8 cellular contexts compared by ENCODE assay signal in genomic region chr1:60970081-60970509, GRCh38.
DNase-seq lines count a peak whose midpoint lies in the region; ATAC-seq and TF ChIP-seq lines count a peak whose summit lies in the region.

No MANE protein-coding gene starts in this region.

- no peak overlapping the region for H3K4me3 Mint-ChIP-seq in activated CD8-positive, alpha-beta memory T cell treated with anti-CD3 and anti-CD28 coated beads, Interleukin-2, amount 10 ng/mL, durations not matched to agents 7 days and 5 days

- peak; percentile 43 for TF ChIP-seq CTCF in brain microvascular endothelial cell (IDR thresholded peaks at IDR 0.05; ENCODE audit: low read depth, low read length, missing control alignments)

- intact Hi-C loops in left colon (cut with DNase I, micrococcal nuclease) = loop anchor here in 1 of 2 donors (5.0 to 10.0 kb wide), 3 partner anchors 72 to 882 kb away; no protein-coding TSS in a partner anchor

- H3K36me3 Mint-ChIP-seq in activated CD8-positive, alpha-beta memory T cell treated with anti-CD3 and anti-CD28 coated beads, Interleukin-2, amount 10 ng/mL, durations not matched to agents 7 days and 5 days = peaks cover 3% of the 10 kb centered on the region

- no peak overlapping the region for H3K4me3 ChIP-seq in brain microvascular endothelial cell (ENCODE audit: low read depth, low read length)

- H3K27me3 ChIP-seq in brain microvascular endothelial cell (replicated peaks) = no peaks in the 10 kb centered on the region

- DNase-seq in NCI-H82 (lab: John Stamatoyannopoulos, UW) (peak; percentile 14), NCI-H82 treated with DMSO at 0.1 percent for 48 hours (lab: John Stamatoyannopoulos, UW; ENCODE audit: unreplicated experiment) (no peak), brain microvascular endothelial cell (no peak), left colon (no peak)
- DNase-seq in activated CD8-positive, alpha-beta memory T cell treated with anti-CD3 and anti-CD28 coated beads, Interleukin-2, amount 10 ng/mL, durations not matched to agents 7 days and 5 days = no peak

- in situ Hi-C loops in brain microvascular endothelial cell (cut with HindIII; ENCODE audit: low pct_ligation_motif_present, low sequenced_read_pairs) = no loop called here

- ATAC-seq in left colon (peak; percentile 64), GM21381 (IDR thresholded peaks at IDR 0.05; ENCODE audit: unreplicated experiment) (no peak), GM21825 (IDR thresholded peaks at IDR 0.05; ENCODE audit: unreplicated experiment) (no peak), GM18861 (IDR thresholded peaks at IDR 0.05; ENCODE audit: unreplicated experiment) (no peak)
- ATAC-seq in activated CD8-positive, alpha-beta memory T cell treated with anti-CD3 and anti-CD28 coated beads, Interleukin-2, amount 10 ng/mL, durations not matched to agents 7 days and 5 days = no peak

- no peaks in the 10 kb centered on the region for H3K4me1 Mint-ChIP-seq in activated CD8-positive, alpha-beta memory T cell treated with anti-CD3 and anti-CD28 coated beads, Interleukin-2, amount 10 ng/mL, durations not matched to agents 7 days and 5 days

- no peaks in the 10 kb centered on the region for H3K36me3 ChIP-seq in brain microvascular endothelial cell (replicated peaks)

- H3K9me3 Mint-ChIP-seq in activated CD8-positive, alpha-beta memory T cell treated with anti-CD3 and anti-CD28 coated beads, Interleukin-2, amount 10 ng/mL, durations not matched to agents 7 days and 5 days (ENCODE audit: low read depth) = peaks cover 11% of the 10 kb centered on the region

- H3K27ac Mint-ChIP-seq in activated CD8-positive, alpha-beta memory T cell treated with anti-CD3 and anti-CD28 coated beads, Interleukin-2, amount 10 ng/mL, durations not matched to agents 7 days and 5 days = no peak overlapping the region

- CTCF ChIA-PET in activated CD8-positive, alpha-beta memory T cell treated with anti-CD3 and anti-CD28 coated beads, Interleukin-2, amount 10 ng/mL, durations not matched to agents 7 days and 5 days (lab: Charles Lee) = interaction anchor here (1.0 kb wide), 1 partner anchor 225 kb away, joined by 3 read pairs; no protein-coding TSS in a partner anchor

- H3K27me3 Mint-ChIP-seq in activated CD8-positive, alpha-beta memory T cell treated with anti-CD3 and anti-CD28 coated beads, Interleukin-2, amount 10 ng/mL, durations not matched to agents 7 days and 5 days = peaks cover 31% of the 10 kb centered on the region

- no peak overlapping the region for H3K27ac ChIP-seq in brain microvascular endothelial cell
